Comparison of ENCODE assay signal across 28 cellular contexts in genomic region chr22:29006346-29006745, GRCh38. TPM values are rescaled to one million over a fixed set of nuclear protein-coding genes. Genes with fewer than 3 reads are reported as not detected.
"Had no signal": no experiment of that assay in that cellular context is flagged by ENCODE, and none has a peak within 500 bp of the region (broad histone marks: within the 10 kb centered on the region; RNA-seq: fewer than 3 reads in every experiment).

No MANE protein-coding gene starts in this region.

- H3K4me1 Mint-ChIP-seq: activated CD4-positive, alpha-beta T cell treated with anti-CD3 and anti-CD28 coated beads, Interleukin-2, amount 10 ng/mL, durations not matched to agents 7 days and 5 days; activated naive CD8-positive, alpha-beta T cell treated with anti-CD3 and anti-CD28 coated beads, Interleukin-2, amount 50 U/mL, for 24 hours; T-cell had no signal

- H3K36me3 ChIP-seq: ascending aorta, brain microvascular endothelial cell, MG63 had no signal

- H3K4me3 Mint-ChIP-seq: activated CD4-positive, alpha-beta memory T cell treated with anti-CD3 and anti-CD28 coated beads for 36 hours; activated CD4-positive, alpha-beta T cell treated with anti-CD3 and anti-CD28 coated beads, Interleukin-2, amount 10 ng/mL, durations not matched to agents 7 days and 5 days; activated naive CD8-positive, alpha-beta T cell treated with anti-CD3 and anti-CD28 coated beads, Interleukin-2, amount 50 U/mL, for 24 hours; activated T-cell treated with anti-CD3 and anti-CD28 coated beads, Interleukin-2, amount 50 U/mL, for 4 hours; T-cell had no signal

- H3K27ac ChIP-seq: ascending aorta, brain microvascular endothelial cell, SK-N-MC had no signal

- H3K9me3 Mint-ChIP-seq: activated CD4-positive, alpha-beta memory T cell treated with anti-CD3 and anti-CD28 coated beads for 36 hours; activated CD4-positive, alpha-beta T cell treated with anti-CD3 and anti-CD28 coated beads, Interleukin-2, amount 10 ng/mL, durations not matched to agents 7 days and 5 days; activated naive CD4-positive, alpha-beta T cell treated with anti-CD3 and anti-CD28 coated beads, Interleukin-2, amount 50 U/mL, for 72 hours; activated naive CD8-positive, alpha-beta T cell treated with anti-CD3 and anti-CD28 coated beads, Interleukin-2, amount 50 U/mL, for 24 hours; activated T-cell treated with anti-CD3 and anti-CD28 coated beads, Interleukin-2, amount 50 U/mL, for 4 hours; T-cell had no signal

- H3K4me3 ChIP-seq: ascending aorta, MG63, SK-N-MC had no signal

- H3K36me3 Mint-ChIP-seq: activated CD4-positive, alpha-beta memory T cell treated with anti-CD3 and anti-CD28 coated beads for 36 hours; activated naive CD4-positive, alpha-beta T cell treated with anti-CD3 and anti-CD28 coated beads, Interleukin-2, amount 50 U/mL, for 72 hours; T-cell had no signal

- ATAC-seq: activated naive CD4-positive, alpha-beta T cell treated with anti-CD3 and anti-CD28 coated beads, Interleukin-2, amount 50 U/mL, for 72 hours; activated naive CD8-positive, alpha-beta T cell treated with anti-CD3 and anti-CD28 coated beads, Interleukin-2, amount 50 U/mL, for 24 hours; activated T-cell treated with anti-CD3 and anti-CD28 coated beads, Interleukin-2, amount 50 U/mL, for 4 hours; Panc1; Right ventricle myocardium inferior; T-cell had no signal

- DNase-seq: activated CD4-positive, alpha-beta memory T cell treated with anti-CD3 and anti-CD28 coated beads for 36 hours; activated CD4-positive, alpha-beta T cell treated with anti-CD3 and anti-CD28 coated beads, Interleukin-2, amount 10 ng/mL, durations not matched to agents 7 days and 5 days; activated CD4-positive, CD25-positive, alpha-beta regulatory T cell; activated CD8-positive, alpha-beta memory T cell treated with anti-CD3 and anti-CD28 coated beads for 24 hours; activated effector memory CD4-positive, alpha-beta T cell treated with anti-CD3 and anti-CD28 coated beads, Interleukin-2, amount 50 U/mL, for 16 hours; activated naive CD4-positive, alpha-beta T cell treated with Interleukin-2 at 50 U/mL for 16 hours; activated naive CD8-positive, alpha-beta T cell treated with anti-CD3 and anti-CD28 coated beads, Interleukin-2, amount 50 U/mL, for 24 hours; activated T-cell treated with anti-CD3 and anti-CD28 coated beads, Interleukin-2, amount 50 U/mL, for 4 hours; amniotic stem cell; brain microvascular endothelial cell; MG63; NCI-H1105; NCI-H1436; NCI-H1694 treated with DMSO at 0.1 percent for 48 hours; NCI-H2081; NCI-H510A treated with DMSO at 0.1 percent for 48 hours; NCI-H69; NK-92 treated with Interleukin-12 subunit alpha and Interleukin-12 subunit beta, amount 100 ng/mL, for 24 hours; OCI-M1; RPMI8226; T-cell; T-helper 2 cell; T1000 had no signal

- H3K27ac Mint-ChIP-seq: activated CD4-positive, alpha-beta memory T cell treated with anti-CD3 and anti-CD28 coated beads for 36 hours; activated CD4-positive, alpha-beta T cell treated with anti-CD3 and anti-CD28 coated beads, Interleukin-2, amount 10 ng/mL, durations not matched to agents 7 days and 5 days; activated naive CD4-positive, alpha-beta T cell treated with anti-CD3 and anti-CD28 coated beads, Interleukin-2, amount 50 U/mL, for 72 hours; activated naive CD8-positive, alpha-beta T cell treated with anti-CD3 and anti-CD28 coated beads, Interleukin-2, amount 50 U/mL, for 24 hours; T-cell had no signal

- H3K9me3 ChIP-seq: ascending aorta, MG63 had no signal

- H3K27me3 ChIP-seq: ascending aorta, brain microvascular endothelial cell, MG63 had no signal

RNA-seq across cellular contexts. Expression of gene C22orf31, which starts 55.3 kb away (rescaled TPM):
- total RNA-seq: activated CD4-positive, alpha-beta memory T cell treated with anti-CD3 and anti-CD28 coated beads for 36 hours; activated CD4-positive, alpha-beta T cell treated with anti-CD3 and anti-CD28 coated beads, Interleukin-2, amount 10 ng/mL, durations not matched to agents 7 days and 5 days; activated naive CD4-positive, alpha-beta T cell treated with anti-CD3 and anti-CD28 coated beads, Interleukin-2, amount 50 U/mL, for 72 hours; activated T-cell treated with anti-CD3 and anti-CD28 coated beads, Interleukin-2, amount 50 U/mL, for 4 hours; ascending aorta; Right ventricle myocardium inferior; T-cell had no signal
